Comparison of ENCODE assay signal across 8 cellular contexts in genomic region chr19:29610574-29611271, GRCh38. TPM values are rescaled to one million over a fixed set of nuclear protein-coding genes. Genes with fewer than 3 reads are reported as not detected.
DNase-seq lines count a peak whose midpoint lies in the region; ATAC-seq and TF ChIP-seq lines count a peak whose summit lies in the region.

No MANE protein-coding gene starts in this region.

- peak; percentile 74 for DNase-seq in COLO829 (ENCODE audit: low spot score)
- DNase-seq in NOMO-1 treated with dmso at 0.1 percent for 144 hours (lab: John Stamatoyannopoulos, UW; ENCODE audit: unreplicated experiment) = peak; percentile 48
- peak; percentile 75 for DNase-seq in activated CD8-positive, alpha-beta memory T cell treated with anti-CD3 and anti-CD28 coated beads, Interleukin-2, amount 50 U/mL, for 1 hour (ENCODE audit: extremely low read depth)
- peak; percentile 82 for DNase-seq in epithelial cell of esophagus (ENCODE audit: low read depth)
- DNase-seq in naive B cell = peak; percentile 86
- peak; percentile 79 to 91 for DNase-seq in stimulated activated effector memory CD8-positive, alpha-beta T cell treated with anti-CD3 and anti-CD28 coated beads, Interleukin-12 subunit alpha, Interleukin-12 subunit beta, amount 100 ng/mL, for 72 hours (ENCODE audit: low spot score in 2 of 2)

- peak overlapping the region in 4 of 8 donors; percentile 30 to 76 (median 50) for H3K4me3 Mint-ChIP-seq in naive B cell
- H3K4me3 Mint-ChIP-seq in stimulated activated effector memory CD8-positive, alpha-beta T cell treated with anti-CD3 and anti-CD28 coated beads, Interleukin-12 subunit alpha, Interleukin-12 subunit beta, amount 100 ng/mL, for 72 hours = peak overlapping the region; percentile 41

- peak overlapping the region; percentile 94 to 99 (median 97) for H3K27ac Mint-ChIP-seq in naive B cell
- peak overlapping the region; percentile 43 for H3K27ac Mint-ChIP-seq in stimulated activated effector memory CD8-positive, alpha-beta T cell treated with anti-CD3 and anti-CD28 coated beads, Interleukin-12 subunit alpha, Interleukin-12 subunit beta, amount 100 ng/mL, for 72 hours

- peak; percentile 88 for TF ChIP-seq CTCF in epithelial cell of esophagus (IDR thresholded peaks at IDR 0.05; ENCODE audit: insufficient read depth, low read depth, low read length, missing control alignments)

- H3K27me3 Mint-ChIP-seq in naive B cell = no peaks in the 10 kb centered on the region

- peaks cover 10 to 22% of the 10 kb centered on the region in 2 donors for H3K36me3 Mint-ChIP-seq in naive B cell
- peaks cover 78% of the 10 kb centered on the region for H3K36me3 Mint-ChIP-seq in stimulated activated effector memory CD8-positive, alpha-beta T cell treated with anti-CD3 and anti-CD28 coated beads, Interleukin-12 subunit alpha, Interleukin-12 subunit beta, amount 100 ng/mL, for 72 hours

- H3K9me3 Mint-ChIP-seq in naive B cell = no peaks in the 10 kb centered on the region
- H3K9me3 Mint-ChIP-seq in stimulated activated effector memory CD8-positive, alpha-beta T cell treated with anti-CD3 and anti-CD28 coated beads, Interleukin-12 subunit alpha, Interleukin-12 subunit beta, amount 100 ng/mL, for 72 hours = no peaks in the 10 kb centered on the region

- H3K4me3 ChIP-seq in epithelial cell of esophagus (ENCODE audit: low read length) = no peak overlapping the region

- peaks cover 24 to 42% (median 32%) of the 10 kb centered on the region in 3 donors for H3K4me1 Mint-ChIP-seq in naive B cell
- peaks cover 40% of the 10 kb centered on the region for H3K4me1 Mint-ChIP-seq in stimulated activated effector memory CD8-positive, alpha-beta T cell treated with anti-CD3 and anti-CD28 coated beads, Interleukin-12 subunit alpha, Interleukin-12 subunit beta, amount 100 ng/mL, for 72 hours

- ATAC-seq in GM19438 (IDR thresholded peaks at IDR 0.05; ENCODE audit: low read depth, unreplicated experiment) (peak; percentile 67), HG03521 (IDR thresholded peaks at IDR 0.05; ENCODE audit: unreplicated experiment) (peak; percentile 73), naive B cell (ENCODE audit: low read depth in 2 of 2) (peak; percentile 73 to 78)
- ATAC-seq in stimulated activated effector memory CD8-positive, alpha-beta T cell treated with anti-CD3 and anti-CD28 coated beads, Interleukin-12 subunit alpha, Interleukin-12 subunit beta, amount 100 ng/mL, for 72 hours = peak; percentile 87

RNA-seq across cellular contexts. Expression of gene POP4, which starts 4.6 kb away (rescaled TPM):
- 100 to 1,000 TPM; 106 to 154 (median 137) TPM for polyA plus RNA-seq in naive B cell (ENCODE audit: low read depth in 6 of 6)

RNA-seq across cellular contexts. Expression of gene PLEKHF1, which starts 54.5 kb away (rescaled TPM):
- polyA plus RNA-seq in naive B cell (ENCODE audit: low read depth in 6 of 6) = 1 to 10 TPM; 1.9 to 5.8 (median 2.7) TPM
